In genomic region chr11:33000181-33000580, GRCh38 we compare ENCODE assay signal across 12 cellular contexts. TPM values are rescaled to one million over a fixed set of nuclear protein-coding genes. Genes with fewer than 3 reads are reported as not detected.
DNase-seq lines count a peak whose midpoint lies in the region; ATAC-seq and TF ChIP-seq lines count a peak whose summit lies in the region.
"Had no signal": no experiment of that assay in that cellular context is flagged by ENCODE, and none has a peak within 500 bp of the region (broad histone marks: within the 10 kb centered on the region; RNA-seq: fewer than 3 reads in every experiment).

No MANE protein-coding gene starts in this region.

- no peaks in the 10 kb centered on the region for H3K9me2 ChIP-seq in HCT116 (ENCODE audit: insufficient read depth)

- POLR2A ChIA-PET in HCT116 (lab: Charles Lee): no interaction called here

- RAD21 ChIA-PET in HCT116 (lab: Charles Lee; ENCODE audit: low non-redundant PET in 1 of 2, low total read pairs in 2 of 2, uncharacterized antibody in 2 of 2, unreplicated experiment in 2 of 2): no interaction called here

- intact Hi-C loops in HCT116 (cut with micrococcal nuclease): no loop called here

- H2AFZ ChIP-seq in HCT116 (ENCODE audit: low read depth, low read length, poor library complexity, severe bottlenecking) (no peak overlapping the region), smooth muscle cell (ENCODE audit: low read depth) (peak overlapping the region; percentile 16)

- H3K4me2 ChIP-seq in HCT116 (ENCODE audit: low read length) (0 out of 2 replicates have a peak overlapping the region, but pooled peaks have one; percentile 11), smooth muscle cell (peak overlapping the region; percentile 11)

- no peaks in the 10 kb centered on the region for H3K9me3 ChIP-seq in HCT116 (ENCODE audit: control insufficient read depth in 1 of 2, insufficient read depth in 1 of 2, low read depth in 1 of 2, low read length in 2 of 2)
- H3K9me3 ChIP-seq in smooth muscle cell (replicated peaks; ENCODE audit: low read depth): no peaks in the 10 kb centered on the region
- H3K9me3 ChIP-seq: right lobe of liver had no signal

- H3K79me2 ChIP-seq in HCT116 (ENCODE audit: insufficient read depth, low read length) (no peaks in the 10 kb centered on the region), smooth muscle cell (ENCODE audit: low read depth) (no peaks in the 10 kb centered on the region)

- no peak for DNase-seq in HCT116 (ENCODE audit: low read depth, low spot score)
- peak; percentile 32 for DNase-seq in amniotic stem cell (lab: John Stamatoyannopoulos, UW)
- DNase-seq in foreskin fibroblast: peak; percentile 71 to 86
- DNase-seq in smooth muscle cell (lab: John Stamatoyannopoulos, UW; ENCODE audit: unreplicated experiment): no peak
- DNase-seq in stimulated activated CD4-positive, alpha-beta T cell treated with anti-CD3 and anti-CD28 coated beads, Interleukin-2, amount 100 ng/mL, for 48 hours: no peak
- DNase-seq in amygdala (lab: John Stamatoyannopoulos, UW): no peak
- DNase-seq in NCI-H2227 (lab: John Stamatoyannopoulos, UW; ENCODE audit: unreplicated experiment): no peak
- DNase-seq: activated CD4-positive, alpha-beta T cell treated with anti-CD3 and anti-CD28 coated beads for 48 hours; activated T-cell treated with anti-CD3 and anti-CD28 coated beads, Interleukin-2, amount 50 U/mL, for 72 hours; naive thymus-derived CD4-positive, alpha-beta T cell; NCI-H2107; right lobe of liver had no signal

- H3K27me3 ChIP-seq in HCT116 (ENCODE audit: insufficient read depth, low read length) (no peaks in the 10 kb centered on the region), smooth muscle cell (ENCODE audit: low read depth) (no peaks in the 10 kb centered on the region)
- H3K27me3 ChIP-seq: right lobe of liver had no signal

- TF ChIP-seq RAD21 in HCT116 (IDR thresholded peaks at IDR 0.05; ENCODE audit: low read depth): no peak

- peaks cover 3 to 12% of the 10 kb centered on the region in 2 experiments; a peak in 2 of 4 replicates for H3K4me1 ChIP-seq in HCT116 (ENCODE audit: control insufficient read depth in 1 of 2, insufficient read depth in 2 of 2, low read length in 2 of 2)
- H3K4me1 ChIP-seq in smooth muscle cell (ENCODE audit: low read depth): no peaks in the 10 kb centered on the region
- H3K4me1 ChIP-seq: right lobe of liver had no signal

- H3F3A ChIP-seq in smooth muscle cell (ENCODE audit: low read depth): no peaks in the 10 kb centered on the region

- CTCF ChIA-PET in HCT116 (lab: Charles Lee): no interaction called here

- no peak for TF ChIP-seq CTCF in HCT116 (IDR thresholded peaks at IDR 0.05 in 2 of 3, conservative IDR thresholded peaks at IDR 0.05 in 1 of 3; ENCODE audit: borderline replicate concordance in 1 of 3, insufficient read depth in 1 of 3, low read depth in 2 of 3, low read length in 2 of 3)
- no peak for TF ChIP-seq CTCF in foreskin fibroblast (IDR thresholded peaks at IDR 0.05; ENCODE audit: low read depth, low read length)
- no peak for TF ChIP-seq CTCF in smooth muscle cell (IDR thresholded peaks at IDR 0.05; ENCODE audit: borderline replicate concordance, insufficient read depth, poor library complexity, severe bottlenecking)

- H3K27ac ChIP-seq in HCT116 (ENCODE audit: low read depth, low read length) (no peak overlapping the region), smooth muscle cell (ENCODE audit: low read depth) (no peak overlapping the region)
- H3K27ac ChIP-seq: right lobe of liver had no signal

- no peaks in the 10 kb centered on the region for H4K20me1 ChIP-seq in HCT116 (ENCODE audit: insufficient read depth)
- H4K20me1 ChIP-seq in smooth muscle cell (ENCODE audit: low read depth): no peaks in the 10 kb centered on the region

- H3K4me3 ChIP-seq in HCT116 (replicated peaks in 1 of 2; ENCODE audit: low read depth in 1 of 2, low read length in 2 of 2): no peak overlapping the region
- H3K4me3 ChIP-seq in foreskin fibroblast (ENCODE audit: low read depth in 1 of 2, low read length in 2 of 2): no peak overlapping the region
- H3K4me3 ChIP-seq in smooth muscle cell: no peak overlapping the region
- H3K4me3 ChIP-seq: right lobe of liver had no signal

- no peak for TF ChIP-seq POLR2A in HCT116 (IDR thresholded peaks at IDR 0.05; ENCODE audit: borderline replicate concordance, extremely low read depth, insufficient read depth, insufficient read length)

- H3K36me3 ChIP-seq in HCT116 (ENCODE audit: control insufficient read depth in 1 of 2, insufficient read depth in 2 of 2, low read length in 2 of 2): no peaks in the 10 kb centered on the region
- no peaks in the 10 kb centered on the region for H3K36me3 ChIP-seq in smooth muscle cell (ENCODE audit: low read depth)
- H3K36me3 ChIP-seq: right lobe of liver had no signal

- H3K9ac ChIP-seq in HCT116 (ENCODE audit: low read length) (no peak overlapping the region), smooth muscle cell (ENCODE audit: low read depth) (no peak overlapping the region)

- BruUV-seq in HCT116 (replicated peaks; lab: Mats Ljungman, UMichigan): no TSS peak

- no peak for ATAC-seq in HCT116
- ATAC-seq: activated T-cell treated with anti-CD3 and anti-CD28 coated beads, Interleukin-2, amount 50 U/mL, for 72 hours; naive thymus-derived CD4-positive, alpha-beta T cell; right lobe of liver had no signal

TF ChIP-seq in HCT116, 20 proteins besides CTCF, POLR2A, EP300 and RAD21:
- TF ChIP-seq EGR1 (IDR thresholded peaks at IDR 0.05; ENCODE audit: low read depth): no peak
- TF ChIP-seq ZNF274 (IDR thresholded peaks at IDR 0.05; ENCODE audit: low read depth, low read length): no peak
- TF ChIP-seq JUND (IDR thresholded peaks at IDR 0.05): no peak
- no peak for TF ChIP-seq ZFX (IDR thresholded peaks at IDR 0.05)
- TF ChIP-seq SRF (IDR thresholded peaks at IDR 0.05; ENCODE audit: low read depth): no peak
- no peak for TF ChIP-seq EZH2phosphoT487 (IDR thresholded peaks at IDR 0.05; ENCODE audit: borderline replicate concordance)
- no peak for TF ChIP-seq SP1 (IDR thresholded peaks at IDR 0.05; ENCODE audit: low read depth)
- no peak for TF ChIP-seq FOSL1 (IDR thresholded peaks at IDR 0.05; ENCODE audit: low read depth)
- no peak for TF ChIP-seq SIN3A (IDR thresholded peaks at IDR 0.05; ENCODE audit: low read depth)
- TF ChIP-seq ATF3 (IDR thresholded peaks at IDR 0.05): no peak
- no peak for TF ChIP-seq ELF1 (IDR thresholded peaks at IDR 0.05; ENCODE audit: borderline replicate concordance, low read depth)
- TF ChIP-seq, protein P1, sequence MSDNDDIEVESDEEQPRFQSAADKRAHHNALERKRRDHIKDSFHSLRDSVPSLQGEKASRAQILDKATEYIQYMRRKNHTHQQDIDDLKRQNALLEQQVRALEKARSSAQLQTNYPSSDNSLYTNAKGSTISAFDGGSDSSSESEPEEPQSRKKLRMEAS (IDR thresholded peaks at IDR 0.05): no peak
- no peak for TF ChIP-seq CEBPB (IDR thresholded peaks at IDR 0.05; ENCODE audit: low read depth)
- no peak for TF ChIP-seq CBX3 (IDR thresholded peaks at IDR 0.05; ENCODE audit: low read depth)
- no peak for TF ChIP-seq YY1 (IDR thresholded peaks at IDR 0.05; ENCODE audit: extremely low read depth, insufficient replicate concordance, low read depth, low read length)
- TF ChIP-seq, protein P2, sequence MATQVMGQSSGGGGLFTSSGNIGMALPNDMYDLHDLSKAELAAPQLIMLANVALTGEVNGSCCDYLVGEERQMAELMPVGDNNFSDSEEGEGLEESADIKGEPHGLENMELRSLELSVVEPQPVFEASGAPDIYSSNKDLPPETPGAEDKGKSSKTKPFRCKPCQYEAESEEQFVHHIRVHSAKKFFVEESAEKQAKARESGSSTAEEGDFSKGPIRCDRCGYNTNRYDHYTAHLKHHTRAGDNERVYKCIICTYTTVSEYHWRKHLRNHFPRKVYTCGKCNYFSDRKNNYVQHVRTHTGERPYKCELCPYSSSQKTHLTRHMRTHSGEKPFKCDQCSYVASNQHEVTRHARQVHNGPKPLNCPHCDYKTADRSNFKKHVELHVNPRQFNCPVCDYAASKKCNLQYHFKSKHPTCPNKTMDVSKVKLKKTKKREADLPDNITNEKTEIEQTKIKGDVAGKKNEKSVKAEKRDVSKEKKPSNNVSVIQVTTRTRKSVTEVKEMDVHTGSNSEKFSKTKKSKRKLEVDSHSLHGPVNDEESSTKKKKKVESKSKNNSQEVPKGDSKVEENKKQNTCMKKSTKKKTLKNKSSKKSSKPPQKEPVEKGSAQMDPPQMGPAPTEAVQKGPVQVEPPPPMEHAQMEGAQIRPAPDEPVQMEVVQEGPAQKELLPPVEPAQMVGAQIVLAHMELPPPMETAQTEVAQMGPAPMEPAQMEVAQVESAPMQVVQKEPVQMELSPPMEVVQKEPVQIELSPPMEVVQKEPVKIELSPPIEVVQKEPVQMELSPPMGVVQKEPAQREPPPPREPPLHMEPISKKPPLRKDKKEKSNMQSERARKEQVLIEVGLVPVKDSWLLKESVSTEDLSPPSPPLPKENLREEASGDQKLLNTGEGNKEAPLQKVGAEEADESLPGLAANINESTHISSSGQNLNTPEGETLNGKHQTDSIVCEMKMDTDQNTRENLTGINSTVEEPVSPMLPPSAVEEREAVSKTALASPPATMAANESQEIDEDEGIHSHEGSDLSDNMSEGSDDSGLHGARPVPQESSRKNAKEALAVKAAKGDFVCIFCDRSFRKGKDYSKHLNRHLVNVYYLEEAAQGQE (IDR thresholded peaks at IDR 0.05; ENCODE audit: low read depth): no peak

RNA-seq across cellular contexts. Expression of gene DEPDC7, which starts 15.5 kb away (rescaled TPM):
- total RNA-seq in HCT116 (2021; ENCODE audit: unreplicated experiment): 7.3 TPM
- polyA plus RNA-seq in HCT116 (2012): 2.2 and 3.5 TPM in 2 replicates
- total RNA-seq in smooth muscle cell: 20.3 and 22.8 TPM in 2 replicates
- polyA plus RNA-seq in smooth muscle cell: 8.1 and 12.5 TPM in 2 replicates

RNA-seq across cellular contexts. Expression of gene TCP11L1, which starts 39.2 kb away (rescaled TPM):
- total RNA-seq in HCT116 (2021; ENCODE audit: unreplicated experiment): 12.0 TPM
- 4.6 and 5.7 TPM in 2 replicates for polyA plus RNA-seq in HCT116 (2012)
- total RNA-seq in smooth muscle cell: 25.4 and 27.7 TPM in 2 replicates
- polyA plus RNA-seq in smooth muscle cell: 7.4 and 18.1 TPM in 2 replicates

Comparison
In these comparisons a context has a peak if more than half of its experiments do, and no peak if none do; other contexts are left out.
1. DNase-seq: peak in amniotic stem cell (single experiment) and foreskin fibroblast (2 of 2); none in HCT116 (single experiment), smooth muscle cell (single experiment), stimulated activated CD4-positive, alpha-beta T cell treated with anti-CD3 and anti-CD28 coated beads, Interleukin-2, amount 100 ng/mL, for 48 hours (0 of 2), amygdala (0 of 56) and NCI-H2227 (single experiment).